Comparison of ENCODE assay signal across 30 cellular contexts in the genomic region with DNA sequence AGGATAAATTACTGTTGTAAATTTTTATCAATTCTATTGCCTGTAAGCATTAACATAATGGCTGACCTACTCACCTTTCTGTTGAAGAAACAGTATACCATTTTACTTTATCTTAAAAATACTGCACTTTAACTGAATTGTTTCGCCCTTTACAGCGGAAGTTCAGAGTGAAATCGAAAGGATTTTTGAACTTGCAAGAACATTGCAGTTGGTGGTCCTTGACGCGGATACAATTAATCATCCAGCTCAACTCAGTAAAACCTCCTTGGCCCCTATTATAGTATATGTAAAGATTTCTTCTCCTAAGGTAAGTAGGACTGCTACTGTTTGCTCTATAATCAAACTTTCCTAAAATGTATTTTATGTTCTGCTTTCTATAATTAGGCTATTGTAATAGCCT.
"Had no signal": no experiment of that assay in that cellular context is flagged by ENCODE, and none has a peak within 500 bp of the region (broad histone marks: within the 10 kb centered on the region; RNA-seq: fewer than 3 reads in every experiment).

No MANE protein-coding gene starts in this region.

- H3K4me1 Mint-ChIP-seq: naive thymus-derived CD8-positive, alpha-beta T cell; neural progenitor cell; stimulated activated memory B cell treated with anti-CD40 and anti-IgM and Interleukin-4, amounts not matched to agents 10 μg/mL and 1 μg/mL and 100 μg/mL, for 72 hours; stimulated activated naive CD8-positive, alpha-beta T cell treated with anti-CD3 and anti-CD28 coated beads, Interleukin-15, amount 100 ng/mL, for 72 hours had no signal

- H3K4me3 ChIP-seq: neural progenitor cell, ovary, psoas muscle, skin epidermis, smooth muscle cell, suprapubic skin, testis, tibial artery, transverse colon, upper lobe of right lung, uterus had no signal

- H3K4me2 ChIP-seq: neural progenitor cell, smooth muscle cell had no signal

- H2AFZ ChIP-seq: neural progenitor cell, parathyroid adenoma had no signal

- H3K9me3 ChIP-seq: ovary, psoas muscle, suprapubic skin, testis, tibial artery, transverse colon, upper lobe of right lung, uterus had no signal

- H3K36me3 Mint-ChIP-seq: natural killer cell treated with Interleukin-12 subunit alpha and Interleukin-12 subunit beta and Interleukin-15 and Interleukin-18, amount 100 ng/mL, for 72 hours had no signal

- H3K4me1 ChIP-seq: neural progenitor cell, parathyroid adenoma, psoas muscle, spleen, suprapubic skin, testis, tibial artery, transverse colon, upper lobe of right lung, uterus had no signal

- H3K27me3 ChIP-seq: neural progenitor cell, ovary, spleen, suprapubic skin, testis, tibial artery, transverse colon, upper lobe of right lung, uterus had no signal

- H3K9ac ChIP-seq: neural progenitor cell, parathyroid adenoma had no signal

- H3K36me3 ChIP-seq: neural progenitor cell, ovary, uterus had no signal

- H3K27me3 Mint-ChIP-seq: naive thymus-derived CD8-positive, alpha-beta T cell; natural killer cell treated with Interleukin-12 subunit alpha and Interleukin-12 subunit beta and Interleukin-15 and Interleukin-18, amount 100 ng/mL, for 72 hours; progenitor cell of endocrine pancreas; stimulated activated memory B cell treated with anti-CD40 and anti-IgM and Interleukin-4, amounts not matched to agents 10 μg/mL and 1 μg/mL and 100 μg/mL, for 72 hours; stimulated activated naive CD8-positive, alpha-beta T cell treated with anti-CD3 and anti-CD28 coated beads, Interleukin-15, amount 100 ng/mL, for 72 hours; type B pancreatic cell had no signal

- DNase-seq: naive thymus-derived CD8-positive, alpha-beta T cell; occipital lobe; ovary; posterior cingulate gyrus; psoas muscle; spleen; stimulated activated CD4-positive, alpha-beta T cell treated with anti-CD3 and anti-CD28 coated beads, Interleukin-12 subunit alpha, Interleukin-12 subunit beta, amount 100 ng/mL, for 4 hours; stimulated activated CD4-positive, alpha-beta T cell treated with anti-CD3 and anti-CD28 coated beads, Interleukin-1b, Interleukin-23, amount 100 ng/mL, for 48 hours; stimulated activated CD4-positive, alpha-beta T cell treated with anti-CD3 and anti-CD28 coated beads, Interleukin-4, amount 100 ng/mL, for 1 hour; stimulated activated CD4-positive, alpha-beta T cell treated with anti-CD3 and anti-CD28 coated beads, Interleukin-4, amount 100 ng/mL, for 4 hours; stimulated activated CD8-positive, alpha-beta memory T cell treated with anti-CD3 and anti-CD28 coated beads, Interleukin-4, amount 100 ng/mL, for 48 hours; stimulated activated naive CD4-positive, alpha-beta T cell; stimulated activated naive CD8-positive, alpha-beta T cell treated with anti-CD3 and anti-CD28 coated beads, Interleukin-15, amount 100 ng/mL, for 72 hours; stimulated activated naive CD8-positive, alpha-beta T cell treated with anti-CD3 and anti-CD28 coated beads, Interleukin-15, Interleukin-2, amounts not matched to agents 100 U/mL and 50 U/mL, for 24 hours; substantia nigra; testis; tibial artery; transverse colon; upper lobe of right lung; uterus had no signal

- H3K4me3 Mint-ChIP-seq: naive thymus-derived CD8-positive, alpha-beta T cell; natural killer cell treated with Interleukin-12 subunit alpha and Interleukin-12 subunit beta and Interleukin-15 and Interleukin-18, amount 100 ng/mL, for 72 hours; neural progenitor cell; stimulated activated memory B cell treated with anti-CD40 and anti-IgM and Interleukin-4, amounts not matched to agents 10 μg/mL and 1 μg/mL and 100 μg/mL, for 72 hours; stimulated activated naive CD8-positive, alpha-beta T cell treated with anti-CD3 and anti-CD28 coated beads, Interleukin-15, amount 100 ng/mL, for 72 hours; type B pancreatic cell had no signal

- H3K27ac ChIP-seq: neural progenitor cell, ovary, parathyroid adenoma, psoas muscle, skin epidermis, spleen, suprapubic skin, testis, tibial artery, transverse colon, upper lobe of right lung, uterus had no signal

- H3K27ac Mint-ChIP-seq: naive thymus-derived CD8-positive, alpha-beta T cell; natural killer cell treated with Interleukin-12 subunit alpha and Interleukin-12 subunit beta and Interleukin-15 and Interleukin-18, amount 100 ng/mL, for 72 hours; neural progenitor cell; progenitor cell of endocrine pancreas; stimulated activated memory B cell treated with anti-CD40 and anti-IgM and Interleukin-4, amounts not matched to agents 10 μg/mL and 1 μg/mL and 100 μg/mL, for 72 hours; stimulated activated naive CD8-positive, alpha-beta T cell treated with anti-CD3 and anti-CD28 coated beads, Interleukin-15, amount 100 ng/mL, for 72 hours; type B pancreatic cell had no signal

- ATAC-seq: naive thymus-derived CD8-positive, alpha-beta T cell; natural killer cell treated with Interleukin-12 subunit alpha and Interleukin-12 subunit beta and Interleukin-15 and Interleukin-18, amount 100 ng/mL, for 72 hours; psoas muscle; sciatic nerve; stimulated activated memory B cell treated with anti-CD40 and anti-IgM and Interleukin-4, amounts not matched to agents 10 μg/mL and 1 μg/mL and 100 μg/mL, for 72 hours; stimulated activated naive CD8-positive, alpha-beta T cell treated with anti-CD3 and anti-CD28 coated beads, Interleukin-15, amount 100 ng/mL, for 72 hours; stimulated activated naive CD8-positive, alpha-beta T cell treated with anti-CD3 and anti-CD28 coated beads, Interleukin-15, Interleukin-2, amounts not matched to agents 100 U/mL and 50 U/mL, for 24 hours; upper lobe of right lung had no signal
